ENCODE assay signal across 1 cellular context in the genomic region with DNA sequence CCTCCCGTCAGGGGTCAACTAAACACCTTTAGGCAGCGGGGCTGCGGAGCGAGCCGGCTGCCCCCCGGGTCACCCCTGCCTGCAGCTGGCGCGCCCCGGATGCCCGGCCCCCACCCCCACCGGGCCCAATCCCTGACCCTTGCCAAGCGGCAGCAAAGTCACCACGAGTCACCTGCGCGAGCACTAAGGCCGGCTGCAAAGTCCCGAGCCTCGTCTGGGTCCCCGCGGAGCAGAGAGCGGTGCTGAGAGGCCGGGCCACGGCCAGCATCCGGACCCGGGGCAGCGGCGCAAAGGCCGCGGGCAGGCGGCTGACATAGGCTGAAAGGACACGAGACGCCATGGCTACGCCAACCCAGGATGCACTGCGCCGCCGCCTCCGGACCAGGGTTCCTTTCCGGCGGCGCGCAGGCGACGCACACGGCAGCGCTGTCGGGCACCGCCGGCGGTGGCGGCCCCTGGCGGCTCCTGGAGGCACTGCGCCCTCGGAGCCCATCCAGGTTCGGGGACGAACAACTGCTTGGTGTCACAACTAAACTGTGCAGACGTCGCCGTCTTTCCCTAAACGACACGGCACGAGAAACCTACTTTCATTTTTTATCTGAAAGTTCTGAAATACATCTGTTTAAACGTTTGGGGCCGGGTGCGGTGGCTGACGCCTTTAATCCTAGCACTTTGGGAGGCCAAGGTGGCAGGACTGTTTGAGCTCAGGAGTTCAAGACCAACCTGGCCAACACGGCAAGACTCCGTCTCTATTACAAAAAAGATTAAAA.
TF ChIP-seq lines count a peak whose summit lies in the region.

A gene (minus strand): TSS at position 366 of the 770 bp plus-strand sequence. CDS start 26 bp downstream, at position 340.

TF ChIP-seq in K562, 482 proteins besides CTCF, POLR2A, EP300 and RAD21 (continued from another document):
- TF ChIP-seq, protein P1, sequence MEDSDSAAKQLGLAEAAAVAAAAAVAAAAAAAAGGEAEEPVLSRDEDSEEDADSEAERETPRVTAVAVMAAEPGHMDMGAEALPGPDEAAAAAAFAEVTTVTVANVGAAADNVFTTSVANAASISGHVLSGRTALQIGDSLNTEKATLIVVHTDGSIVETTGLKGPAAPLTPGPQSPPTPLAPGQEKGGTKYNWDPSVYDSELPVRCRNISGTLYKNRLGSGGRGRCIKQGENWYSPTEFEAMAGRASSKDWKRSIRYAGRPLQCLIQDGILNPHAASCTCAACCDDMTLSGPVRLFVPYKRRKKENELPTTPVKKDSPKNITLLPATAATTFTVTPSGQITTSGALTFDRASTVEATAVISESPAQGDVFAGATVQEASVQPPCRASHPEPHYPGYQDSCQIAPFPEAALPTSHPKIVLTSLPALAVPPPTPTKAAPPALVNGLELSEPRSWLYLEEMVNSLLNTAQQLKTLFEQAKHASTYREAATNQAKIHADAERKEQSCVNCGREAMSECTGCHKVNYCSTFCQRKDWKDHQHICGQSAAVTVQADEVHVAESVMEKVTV (CRISPR knock-in tag; IDR thresholded peaks at IDR 0.05), result no peak
- TF ChIP-seq NR1H2 (CRISPR knock-in tag; IDR thresholded peaks at IDR 0.05) (no peak), ZNF586 (CRISPR knock-in tag; conservative IDR thresholded peaks at IDR 0.05) (no peak), TCF7 (IDR thresholded peaks at IDR 0.05; ENCODE audit: borderline replicate concordance) (no peak), ZFX (CRISPR knock-in tag; IDR thresholded peaks at IDR 0.05) (peak; percentile 78), DIDO1 (tag; IDR thresholded peaks at IDR 0.05; ENCODE audit: low read depth) (0 out of 2 replicates have a peak, but pooled peaks have one; percentile 20), MTA3 (IDR thresholded peaks at IDR 0.05; ENCODE audit: borderline replicate concordance) (peak; percentile 84; the same call in 1 of the 2 replicates), SPI1 (IDR thresholded peaks at IDR 0.05; ENCODE audit: borderline replicate concordance, low read depth, low read length) (no peak), RBM17 (IDR thresholded peaks at IDR 0.05; ENCODE audit: borderline replicate concordance, low read depth, low read length) (no peak), WHSC1 (IDR thresholded peaks at IDR 0.05; ENCODE audit: low read length) (no peak), E2F3 (CRISPR knock-in tag; IDR thresholded peaks at IDR 0.05) (no peak), HNRNPLL (IDR thresholded peaks at IDR 0.05; ENCODE audit: low read depth, low read length, poor library complexity, severe bottlenecking) (peak; percentile 82)
- TF ChIP-seq, protein P2, sequence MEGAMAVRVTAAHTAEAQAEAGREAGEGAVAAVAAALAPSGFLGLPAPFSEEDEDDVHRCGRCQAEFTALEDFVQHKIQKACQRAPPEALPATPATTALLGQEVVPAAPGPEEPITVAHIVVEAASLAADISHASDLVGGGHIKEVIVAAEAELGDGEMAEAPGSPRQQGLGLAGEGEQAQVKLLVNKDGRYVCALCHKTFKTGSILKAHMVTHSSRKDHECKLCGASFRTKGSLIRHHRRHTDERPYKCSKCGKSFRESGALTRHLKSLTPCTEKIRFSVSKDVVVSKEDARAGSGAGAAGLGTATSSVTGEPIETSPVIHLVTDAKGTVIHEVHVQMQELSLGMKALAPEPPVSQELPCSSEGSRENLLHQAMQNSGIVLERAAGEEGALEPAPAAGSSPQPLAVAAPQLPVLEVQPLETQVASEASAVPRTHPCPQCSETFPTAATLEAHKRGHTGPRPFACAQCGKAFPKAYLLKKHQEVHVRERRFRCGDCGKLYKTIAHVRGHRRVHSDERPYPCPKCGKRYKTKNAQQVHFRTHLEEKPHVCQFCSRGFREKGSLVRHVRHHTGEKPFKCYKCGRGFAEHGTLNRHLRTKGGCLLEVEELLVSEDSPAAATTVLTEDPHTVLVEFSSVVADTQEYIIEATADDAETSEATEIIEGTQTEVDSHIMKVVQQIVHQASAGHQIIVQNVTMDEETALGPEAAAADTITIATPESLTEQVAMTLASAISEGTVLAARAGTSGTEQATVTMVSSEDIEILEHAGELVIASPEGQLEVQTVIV (CRISPR knock-in tag; IDR thresholded peaks at IDR 0.05; ENCODE audit: borderline replicate concordance), result peak; percentile 92
- TF ChIP-seq, protein P3, sequence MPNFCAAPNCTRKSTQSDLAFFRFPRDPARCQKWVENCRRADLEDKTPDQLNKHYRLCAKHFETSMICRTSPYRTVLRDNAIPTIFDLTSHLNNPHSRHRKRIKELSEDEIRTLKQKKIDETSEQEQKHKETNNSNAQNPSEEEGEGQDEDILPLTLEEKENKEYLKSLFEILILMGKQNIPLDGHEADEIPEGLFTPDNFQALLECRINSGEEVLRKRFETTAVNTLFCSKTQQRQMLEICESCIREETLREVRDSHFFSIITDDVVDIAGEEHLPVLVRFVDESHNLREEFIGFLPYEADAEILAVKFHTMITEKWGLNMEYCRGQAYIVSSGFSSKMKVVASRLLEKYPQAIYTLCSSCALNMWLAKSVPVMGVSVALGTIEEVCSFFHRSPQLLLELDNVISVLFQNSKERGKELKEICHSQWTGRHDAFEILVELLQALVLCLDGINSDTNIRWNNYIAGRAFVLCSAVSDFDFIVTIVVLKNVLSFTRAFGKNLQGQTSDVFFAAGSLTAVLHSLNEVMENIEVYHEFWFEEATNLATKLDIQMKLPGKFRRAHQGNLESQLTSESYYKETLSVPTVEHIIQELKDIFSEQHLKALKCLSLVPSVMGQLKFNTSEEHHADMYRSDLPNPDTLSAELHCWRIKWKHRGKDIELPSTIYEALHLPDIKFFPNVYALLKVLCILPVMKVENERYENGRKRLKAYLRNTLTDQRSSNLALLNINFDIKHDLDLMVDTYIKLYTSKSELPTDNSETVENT (CRISPR knock-in tag; IDR thresholded peaks at IDR 0.05), result peak; percentile 98
- TF ChIP-seq, protein P4, sequence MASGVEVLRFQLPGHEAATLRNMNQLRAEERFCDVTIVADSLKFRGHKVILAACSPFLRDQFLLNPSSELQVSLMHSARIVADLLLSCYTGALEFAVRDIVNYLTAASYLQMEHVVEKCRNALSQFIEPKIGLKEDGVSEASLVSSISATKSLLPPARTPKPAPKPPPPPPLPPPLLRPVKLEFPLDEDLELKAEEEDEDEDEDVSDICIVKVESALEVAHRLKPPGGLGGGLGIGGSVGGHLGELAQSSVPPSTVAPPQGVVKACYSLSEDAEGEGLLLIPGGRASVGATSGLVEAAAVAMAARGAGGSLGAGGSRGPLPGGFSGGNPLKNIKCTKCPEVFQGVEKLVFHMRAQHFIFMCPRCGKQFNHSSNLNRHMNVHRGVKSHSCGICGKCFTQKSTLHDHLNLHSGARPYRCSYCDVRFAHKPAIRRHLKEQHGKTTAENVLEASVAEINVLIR (CRISPR knock-in tag; IDR thresholded peaks at IDR 0.05), result no peak
